ENCODE assay signal across 2 cellular contexts in genomic region chr2:67277450-67277849, GRCh38.
A peak's percentile ranks its signal among the peaks of the same experiment; 100 is the strongest.
TF ChIP-seq lines count a peak whose summit lies in the region.

No MANE protein-coding gene starts in this region.

TF ChIP-seq in WTC11, 78 proteins besides CTCF, POLR2A, EP300 and RAD21:
- no peak for TF ChIP-seq SP1 (CRISPR knock-in tag; conservative IDR thresholded peaks at IDR 0.05)

TF ChIP-seq in HepG2, 621 proteins besides CTCF, POLR2A, EP300 and RAD21:
- TF ChIP-seq ISL2 (CRISPR knock-in tag; IDR thresholded peaks at IDR 0.05) = no peak
- TF ChIP-seq STAG1 (CRISPR knock-in tag; IDR thresholded peaks at IDR 0.05) = peak; percentile 69
- no peak for TF ChIP-seq ZNF263 (CRISPR knock-in tag; IDR thresholded peaks at IDR 0.05)
- no peak for TF ChIP-seq TAF1 (CRISPR knock-in tag; IDR thresholded peaks at IDR 0.05)
- TF ChIP-seq SMC3 (IDR thresholded peaks at IDR 0.05; ENCODE audit: low read length) = peak; percentile 49; the same call in 1 of the 2 replicates
TF ChIP-seq in HepG2: peak in this region for 2.
